Comparison of ENCODE assay signal across 17 cellular contexts in genomic region chr16:73505178-73505968, GRCh38.
"Had no signal": no experiment of that assay in that cellular context is flagged by ENCODE, and none has a peak within 500 bp of the region (broad histone marks: within the 10 kb centered on the region; RNA-seq: fewer than 3 reads in every experiment).

No MANE protein-coding gene starts in this region.

- H3K27me3 ChIP-seq: gastrocnemius medialis, pancreas had no signal

- FAIRE-seq: pancreas, small intestine, urothelium cell line had no signal

- ATAC-seq: gastrocnemius medialis; left colon; natural killer cell treated with Interleukin-12 subunit alpha and Interleukin-12 subunit beta and Interleukin-15 and Interleukin-18, amount 100 ng/mL, for 72 hours; pancreas had no signal

- H3K36me3 ChIP-seq: gastrocnemius medialis, pancreas, stomach had no signal

- H3K4me3 ChIP-seq: dorsolateral prefrontal cortex, gastrocnemius medialis, pancreas, stomach had no signal

- H3K4me1 ChIP-seq: gastrocnemius medialis, pancreas, stomach had no signal

- H3K9me3 ChIP-seq: gastrocnemius medialis, pancreas, stomach had no signal

- H3K27ac ChIP-seq: dorsolateral prefrontal cortex, gastrocnemius medialis, pancreas, stomach had no signal

- DNase-seq: central memory CD4-positive, alpha-beta T cell; cortex of kidney; dorsolateral prefrontal cortex; effector CD8-positive, alpha-beta T cell; gastrocnemius medialis; glutamatergic neuron; hippocampal formation; left colon; mammary epithelial cell; occipital lobe; pancreas; small intestine; stimulated activated CD4-positive, alpha-beta T cell treated with anti-CD3 and anti-CD28 coated beads, Interleukin-12 subunit alpha, Interleukin-12 subunit beta, amount 100 ng/mL, for 4 hours; stimulated activated naive CD4-positive, alpha-beta T cell; stomach had no signal
